ENCODE assay signal across 9 cellular contexts in the genomic region with DNA sequence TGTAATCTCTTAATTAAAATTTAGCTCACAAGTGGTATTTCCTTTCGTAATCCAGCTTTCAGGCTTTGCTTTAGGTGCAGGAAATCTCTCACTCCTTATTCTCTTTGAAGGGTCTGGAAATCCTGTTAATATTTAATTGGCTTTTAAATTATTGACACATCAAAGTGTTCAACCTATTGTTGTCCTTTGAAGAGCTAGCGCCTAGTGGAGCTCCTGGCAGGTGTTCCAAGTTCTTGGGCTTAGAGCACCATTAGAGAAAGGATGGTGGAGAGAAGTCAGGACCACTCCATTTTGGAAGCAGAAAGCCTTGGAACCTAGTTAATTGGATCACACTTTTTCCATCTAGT.
A peak's percentile ranks its signal among the peaks of the same experiment; 100 is the strongest.
DNase-seq lines count a peak whose midpoint lies in the region; ATAC-seq and TF ChIP-seq lines count a peak whose summit lies in the region.
"Had no signal": no experiment of that assay in that cellular context is flagged by ENCODE, and none has a peak within 500 bp of the region (broad histone marks: within the 10 kb centered on the region; RNA-seq: fewer than 3 reads in every experiment).

No MANE protein-coding gene starts in this region.

- in situ Hi-C loops in Panc1 (cut with HindIII; ENCODE audit: low pct_unique_long_range_greater_than_20kb, low sequenced_read_pairs) (no loop called here), transverse colon (cut with MboI; ENCODE audit: low pct_ligation_motif_present in 1 of 4, low pct_unique_long_range_greater_than_20kb in 1 of 4, low sequenced_read_pairs in 3 of 4) (no loop called here)

- H3K4me1 ChIP-seq in Panc1 (ENCODE audit: control insufficient read depth, insufficient read depth, low read length), result peaks cover 9% of the 10 kb centered on the region; the same call in 1 of the 2 replicates
- peaks cover 8 to 55% (median 17%) of the 10 kb centered on the region in 4 donors for H3K4me1 ChIP-seq in transverse colon

- H3K36me3 ChIP-seq in Panc1 (ENCODE audit: control insufficient read depth, insufficient read depth, low read length) (no peaks in the 10 kb centered on the region), transverse colon (no peaks in the 10 kb centered on the region)

- H3K27me3 Mint-ChIP-seq in activated CD8-positive, alpha-beta memory T cell treated with anti-CD3 and anti-CD28 coated beads, Interleukin-2, amount 10 ng/mL, durations not matched to agents 7 days and 5 days, result no peaks in the 10 kb centered on the region

- no peak for TF ChIP-seq EP300 in transverse colon (IDR thresholded peaks at IDR 0.05; ENCODE audit: low read depth)

- H3K27ac ChIP-seq in Panc1 (ENCODE audit: low read length), result peak overlapping the region; percentile 8; the same call in 1 of the 2 replicates
- peak overlapping the region; percentile 72 to 79 (median 75) for H3K27ac ChIP-seq in transverse colon

- H3K4me3 Mint-ChIP-seq in activated CD8-positive, alpha-beta memory T cell treated with anti-CD3 and anti-CD28 coated beads, Interleukin-2, amount 10 ng/mL, durations not matched to agents 7 days and 5 days, result no peak overlapping the region
- H3K4me3 Mint-ChIP-seq: activated CD4-positive, alpha-beta memory T cell treated with anti-CD3 and anti-CD28 coated beads, Interleukin-2, amount 10 ng/mL, durations not matched to agents 7 days and 5 days had no signal

- 68 to 100% methylated on average over 1 to 2 of the region's 2 CpGs for WGBS in transverse colon (ENCODE audit: low coverage in 1 of 2), 2 donors

- H3K4me1 Mint-ChIP-seq in activated CD8-positive, alpha-beta memory T cell treated with anti-CD3 and anti-CD28 coated beads, Interleukin-2, amount 10 ng/mL, durations not matched to agents 7 days and 5 days, result peaks cover 60% of the 10 kb centered on the region

- no peak for TF ChIP-seq CTCF in Panc1 (IDR thresholded peaks at IDR 0.05)
- no peak for TF ChIP-seq CTCF in transverse colon (IDR thresholded peaks at IDR 0.05)

- no peak for ATAC-seq in activated CD8-positive, alpha-beta memory T cell treated with anti-CD3 and anti-CD28 coated beads, Interleukin-2, amount 10 ng/mL, durations not matched to agents 7 days and 5 days
- ATAC-seq in Panc1, result no peak

- intact Hi-C loops in Panc1 (cut with micrococcal nuclease; ENCODE audit: unreplicated experiment) (no loop called here), transverse colon (cut with DNase I; ENCODE audit: low total_unique reads) (no loop called here)

- H3K27ac Mint-ChIP-seq in activated CD8-positive, alpha-beta memory T cell treated with anti-CD3 and anti-CD28 coated beads, Interleukin-2, amount 10 ng/mL, durations not matched to agents 7 days and 5 days, result peak overlapping the region; percentile 45

- peaks cover 23% of the 10 kb centered on the region for H3K36me3 Mint-ChIP-seq in activated CD8-positive, alpha-beta memory T cell treated with anti-CD3 and anti-CD28 coated beads, Interleukin-2, amount 10 ng/mL, durations not matched to agents 7 days and 5 days

- CTCF ChIA-PET in activated CD8-positive, alpha-beta memory T cell treated with anti-CD3 and anti-CD28 coated beads, Interleukin-2, amount 10 ng/mL, durations not matched to agents 7 days and 5 days (lab: Charles Lee), result interaction anchor here (1.0 to 2.2 kb wide), 4 partner anchors 11 to 131 kb away, joined by 3 to 9 read pairs (median 4); no protein-coding TSS in a partner anchor
- CTCF ChIA-PET in Panc1 (lab: Charles Lee), result no interaction called here

- no peaks in the 10 kb centered on the region for H3K9me3 ChIP-seq in Panc1 (ENCODE audit: control insufficient read depth, insufficient read depth, low read depth, low read length)
- H3K9me3 ChIP-seq in transverse colon, result no peaks in the 10 kb centered on the region

- H3K4me3 ChIP-seq in Panc1 (ENCODE audit: low read depth in 2 of 2, low read length in 2 of 2), result no peak overlapping the region
- H3K4me3 ChIP-seq in transverse colon, result no peak overlapping the region

- POLR2A ChIA-PET in Panc1 (lab: Charles Lee), result interaction anchor here (0.9 kb wide), 1 partner anchor 64 kb away, joined by 3 read pairs; no protein-coding TSS in a partner anchor

- no peaks in the 10 kb centered on the region for H3K27me3 ChIP-seq in Panc1 (ENCODE audit: control insufficient read depth, insufficient read depth, low read length)
- H3K27me3 ChIP-seq in transverse colon, result no peaks in the 10 kb centered on the region

- H3K9me3 Mint-ChIP-seq in activated CD8-positive, alpha-beta memory T cell treated with anti-CD3 and anti-CD28 coated beads, Interleukin-2, amount 10 ng/mL, durations not matched to agents 7 days and 5 days (ENCODE audit: low read depth), result no peaks in the 10 kb centered on the region

- no peak for DNase-seq in activated CD8-positive, alpha-beta memory T cell treated with anti-CD3 and anti-CD28 coated beads, Interleukin-2, amount 10 ng/mL, durations not matched to agents 7 days and 5 days
- DNase-seq in activated CD8-positive, alpha-beta memory T cell treated with anti-CD3 and anti-CD28 coated beads, Interleukin-2, amount 50 U/mL, for 4 hours, result no peak
- DNase-seq in Panc1 (ENCODE audit: low read depth, low spot score), result no peak
- DNase-seq in left kidney (ENCODE audit: low read depth, low spot score), result peak; percentile 74
- no peak for DNase-seq in transverse colon
- no peak for DNase-seq in EL
- DNase-seq in central memory CD4-positive, alpha-beta T cell, result no peak
- DNase-seq in GDM1 (lab: John Stamatoyannopoulos, UW), result no peak
- DNase-seq: activated CD4-positive, alpha-beta memory T cell treated with anti-CD3 and anti-CD28 coated beads, Interleukin-2, amount 10 ng/mL, durations not matched to agents 7 days and 5 days had no signal

- no peak for TF ChIP-seq POLR2A in transverse colon (IDR thresholded peaks at IDR 0.05)

- BruUV-seq in Panc1 (replicated peaks; lab: Mats Ljungman, UMichigan), result no TSS peak
